23 cellular contexts compared by ENCODE assay signal in genomic region chr19:56147307-56147706, GRCh38. TPM values are rescaled to one million over a fixed set of nuclear protein-coding genes. Genes with fewer than 3 reads are reported as not detected.
DNase-seq lines count a peak whose midpoint lies in the region; ATAC-seq and TF ChIP-seq lines count a peak whose summit lies in the region.
"Had no signal": no experiment of that assay in that cellular context is flagged by ENCODE, and none has a peak within 500 bp of the region (broad histone marks: within the 10 kb centered on the region; RNA-seq: fewer than 3 reads in every experiment).

No MANE protein-coding gene starts in this region.

- no peak for TF ChIP-seq POLR2A in body of pancreas (IDR thresholded peaks at IDR 0.05)

- peaks cover 22% of the 10 kb centered on the region for H3K4me1 Mint-ChIP-seq in stimulated activated memory B cell treated with anti-CD40 and anti-IgM and Interleukin-4, amounts not matched to agents 10 μg/mL and 1 μg/mL and 100 μg/mL, for 72 hours
- H3K4me1 Mint-ChIP-seq in WTC11, result peaks cover 4% of the 10 kb centered on the region

- H3K27me3 Mint-ChIP-seq in stimulated activated memory B cell treated with anti-CD40 and anti-IgM and Interleukin-4, amounts not matched to agents 10 μg/mL and 1 μg/mL and 100 μg/mL, for 72 hours, result no peaks in the 10 kb centered on the region
- no peaks in the 10 kb centered on the region for H3K27me3 Mint-ChIP-seq in WTC11 (ENCODE audit: low read depth)
- H3K27me3 Mint-ChIP-seq: B cell had no signal

- peaks cover 0 to 2% of the 10 kb centered on the region in 2 donors for H3K36me3 ChIP-seq in body of pancreas (replicated peaks in 1 of 2; ENCODE audit: insufficient read depth in 1 of 2, low read depth in 2 of 2)

- no peaks in the 10 kb centered on the region for H3K27me3 ChIP-seq in body of pancreas

- H3K27ac ChIP-seq in body of pancreas, result peak overlapping the region; percentile 58 to 98 (median 94)
- H3K27ac ChIP-seq: A549, PC-9 had no signal

- no peak overlapping the region for H3K4me3 Mint-ChIP-seq in stimulated activated memory B cell treated with anti-CD40 and anti-IgM and Interleukin-4, amounts not matched to agents 10 μg/mL and 1 μg/mL and 100 μg/mL, for 72 hours
- no peak overlapping the region for H3K4me3 Mint-ChIP-seq in WTC11
- H3K4me3 Mint-ChIP-seq: B cell, GM23338 had no signal

- 31% methylated on average over 21 of the region's 22 CpGs; no CpG with 5 or more reads in 1 of the 2 donors for WGBS in body of pancreas, 2 donors

- H3K36me3 Mint-ChIP-seq in stimulated activated memory B cell treated with anti-CD40 and anti-IgM and Interleukin-4, amounts not matched to agents 10 μg/mL and 1 μg/mL and 100 μg/mL, for 72 hours, result peaks cover 34% of the 10 kb centered on the region
- peaks cover 29% of the 10 kb centered on the region for H3K36me3 Mint-ChIP-seq in WTC11

- H3K4me1 ChIP-seq in body of pancreas, result peaks cover 68% of the 10 kb centered on the region
- H3K4me1 ChIP-seq: HAP-1 had no signal

- no peaks in the 10 kb centered on the region for H3K9me3 ChIP-seq in body of pancreas
- H3K9me3 ChIP-seq: A549, HAP-1 had no signal

- peak; percentile 17 for ATAC-seq in body of pancreas
- ATAC-seq in stimulated activated memory B cell treated with anti-CD40 and anti-IgM and Interleukin-4, amounts not matched to agents 10 μg/mL and 1 μg/mL and 100 μg/mL, for 72 hours, result peak; percentile 29
- no peak for ATAC-seq in GM19328 (IDR thresholded peaks at IDR 0.05; ENCODE audit: unreplicated experiment)
- ATAC-seq in WTC11, result no peak
- ATAC-seq: GM23338 had no signal

- H3K27ac Mint-ChIP-seq in stimulated activated memory B cell treated with anti-CD40 and anti-IgM and Interleukin-4, amounts not matched to agents 10 μg/mL and 1 μg/mL and 100 μg/mL, for 72 hours, result no peak overlapping the region
- no peak overlapping the region for H3K27ac Mint-ChIP-seq in WTC11
- H3K27ac Mint-ChIP-seq: B cell, GM23338 had no signal

- peak; percentile 31 for DNase-seq in GM20000 (ENCODE audit: low spot score)
- peak in 3 of 4 donors; percentile 42 to 52 (median 43) for DNase-seq in body of pancreas
- DNase-seq in WTC11 (ENCODE audit: low spot score), result no peak
- DNase-seq: DMS53, EL, GF-D8, IMR-90, NCI-H1105, NCI-H146, NCI-H2029 treated with DMSO at 0.1 percent for 48 hours, NCI-H226, NCI-H510A treated with DMSO at 0.1 percent for 48 hours, NCI-H748 treated with DMSO at 0.1 percent for 48 hours, RPMI8226, SHP77 had no signal

- intact Hi-C loops in body of pancreas (cut with DNase I), result loop anchor here (5.0 kb wide), 1 partner anchor 40 kb away; no protein-coding TSS in a partner anchor

- CTCF ChIA-PET in WTC11 (lab: Charles Lee), result interaction anchor here (1.3 to 1.9 kb wide), 3 partner anchors 11 to 42 kb away, joined by 3 to 7 read pairs (median 4); no protein-coding TSS in a partner anchor

- H3K4me3 ChIP-seq in body of pancreas, result no peak overlapping the region
- H3K4me3 ChIP-seq: A549, GM23338, HAP-1, PC-9 had no signal

- no peaks in the 10 kb centered on the region for H3K9me3 Mint-ChIP-seq in stimulated activated memory B cell treated with anti-CD40 and anti-IgM and Interleukin-4, amounts not matched to agents 10 μg/mL and 1 μg/mL and 100 μg/mL, for 72 hours
- peaks cover 7% of the 10 kb centered on the region for H3K9me3 Mint-ChIP-seq in WTC11

- TF ChIP-seq CTCF in GM20000 (IDR thresholded peaks at IDR 0.05; ENCODE audit: extremely low read depth, missing control alignments), result no peak
- no peak for TF ChIP-seq CTCF in body of pancreas (IDR thresholded peaks at IDR 0.05)
- no peak for TF ChIP-seq CTCF in WTC11 (IDR thresholded peaks at IDR 0.05)

- POLR2A ChIA-PET in WTC11 (lab: Charles Lee), result no interaction called here

TF ChIP-seq in WTC11, 78 proteins besides CTCF, POLR2A, EP300 and RAD21 (continues in another document):
- TF ChIP-seq NR1H2 (CRISPR knock-in tag; IDR thresholded peaks at IDR 0.05) (no peak), E2F5 (CRISPR knock-in tag; IDR thresholded peaks at IDR 0.05) (no peak), ESRRA (CRISPR knock-in tag; IDR thresholded peaks at IDR 0.05; ENCODE audit: borderline replicate concordance) (no peak), ZNF512 (CRISPR knock-in tag; IDR thresholded peaks at IDR 0.05; ENCODE audit: borderline replicate concordance) (no peak), AFF4 (CRISPR knock-in tag; IDR thresholded peaks at IDR 0.05; ENCODE audit: borderline replicate concordance) (no peak)
- TF ChIP-seq, protein P1, sequence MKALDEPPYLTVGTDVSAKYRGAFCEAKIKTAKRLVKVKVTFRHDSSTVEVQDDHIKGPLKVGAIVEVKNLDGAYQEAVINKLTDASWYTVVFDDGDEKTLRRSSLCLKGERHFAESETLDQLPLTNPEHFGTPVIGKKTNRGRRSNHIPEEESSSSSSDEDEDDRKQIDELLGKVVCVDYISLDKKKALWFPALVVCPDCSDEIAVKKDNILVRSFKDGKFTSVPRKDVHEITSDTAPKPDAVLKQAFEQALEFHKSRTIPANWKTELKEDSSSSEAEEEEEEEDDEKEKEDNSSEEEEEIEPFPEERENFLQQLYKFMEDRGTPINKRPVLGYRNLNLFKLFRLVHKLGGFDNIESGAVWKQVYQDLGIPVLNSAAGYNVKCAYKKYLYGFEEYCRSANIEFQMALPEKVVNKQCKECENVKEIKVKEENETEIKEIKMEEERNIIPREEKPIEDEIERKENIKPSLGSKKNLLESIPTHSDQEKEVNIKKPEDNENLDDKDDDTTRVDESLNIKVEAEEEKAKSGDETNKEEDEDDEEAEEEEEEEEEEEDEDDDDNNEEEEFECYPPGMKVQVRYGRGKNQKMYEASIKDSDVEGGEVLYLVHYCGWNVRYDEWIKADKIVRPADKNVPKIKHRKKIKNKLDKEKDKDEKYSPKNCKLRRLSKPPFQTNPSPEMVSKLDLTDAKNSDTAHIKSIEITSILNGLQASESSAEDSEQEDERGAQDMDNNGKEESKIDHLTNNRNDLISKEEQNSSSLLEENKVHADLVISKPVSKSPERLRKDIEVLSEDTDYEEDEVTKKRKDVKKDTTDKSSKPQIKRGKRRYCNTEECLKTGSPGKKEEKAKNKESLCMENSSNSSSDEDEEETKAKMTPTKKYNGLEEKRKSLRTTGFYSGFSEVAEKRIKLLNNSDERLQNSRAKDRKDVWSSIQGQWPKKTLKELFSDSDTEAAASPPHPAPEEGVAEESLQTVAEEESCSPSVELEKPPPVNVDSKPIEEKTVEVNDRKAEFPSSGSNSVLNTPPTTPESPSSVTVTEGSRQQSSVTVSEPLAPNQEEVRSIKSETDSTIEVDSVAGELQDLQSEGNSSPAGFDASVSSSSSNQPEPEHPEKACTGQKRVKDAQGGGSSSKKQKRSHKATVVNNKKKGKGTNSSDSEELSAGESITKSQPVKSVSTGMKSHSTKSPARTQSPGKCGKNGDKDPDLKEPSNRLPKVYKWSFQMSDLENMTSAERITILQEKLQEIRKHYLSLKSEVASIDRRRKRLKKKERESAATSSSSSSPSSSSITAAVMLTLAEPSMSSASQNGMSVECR (CRISPR knock-in tag; IDR thresholded peaks at IDR 0.05; ENCODE audit: borderline replicate concordance), result no peak

RNA-seq across cellular contexts. Expression of gene ZNF444, which starts 6.2 kb away (rescaled TPM):
- total RNA-seq in body of pancreas, result 10 to 100 TPM; 50.3 to 95.9 TPM
- total RNA-seq in WTC11 (2021), result 84.0 to 87.9 TPM (median 87.7 TPM) in 3 replicates

RNA-seq across cellular contexts. Expression of gene ZNF787, which starts 26.2 kb away (rescaled TPM):
- total RNA-seq in body of pancreas (10 to 100 TPM; 12.7 to 21.1 TPM), WTC11 (2021) (60.8 to 62.9 TPM (median 62.0 TPM) in 3 replicates)

RNA-seq across cellular contexts. Expression of gene GALP, which starts 28.5 kb away (rescaled TPM):
- not detected for total RNA-seq in body of pancreas
- total RNA-seq in WTC11 (2021), result not detected in 3 replicates
- total RNA-seq: B cell, GM23338, HT1080, IMR-90, PC-9 had no signal

RNA-seq across cellular contexts. Expression of gene ZSCAN5B, which starts 50.3 kb away (rescaled TPM):
- total RNA-seq in body of pancreas, result not detected
- not detected in 3 replicates for total RNA-seq in WTC11 (2021)
- total RNA-seq: B cell, HT1080, IMR-90, PC-9 had no signal

RNA-seq across cellular contexts. Expression of gene ZSCAN5C, which starts 54.8 kb away (rescaled TPM):
- total RNA-seq in body of pancreas, result not detected
- total RNA-seq in WTC11 (2021), result not detected in 3 replicates
- total RNA-seq: B cell, GM23338, HT1080, IMR-90, PC-9 had no signal

Comparison
In these comparisons a context has a peak if more than half of its experiments do, and no peak if none do; other contexts are left out.
1. ATAC-seq: peak in body of pancreas (single experiment) and stimulated activated memory B cell treated with anti-CD40 and anti-IgM and Interleukin-4, amounts not matched to agents 10 μg/mL and 1 μg/mL and 100 μg/mL, for 72 hours (single experiment); none in GM19328 (single experiment) and WTC11 (single experiment).